Comparison of ENCODE assay signal across 34 cellular contexts in the genomic region with DNA sequence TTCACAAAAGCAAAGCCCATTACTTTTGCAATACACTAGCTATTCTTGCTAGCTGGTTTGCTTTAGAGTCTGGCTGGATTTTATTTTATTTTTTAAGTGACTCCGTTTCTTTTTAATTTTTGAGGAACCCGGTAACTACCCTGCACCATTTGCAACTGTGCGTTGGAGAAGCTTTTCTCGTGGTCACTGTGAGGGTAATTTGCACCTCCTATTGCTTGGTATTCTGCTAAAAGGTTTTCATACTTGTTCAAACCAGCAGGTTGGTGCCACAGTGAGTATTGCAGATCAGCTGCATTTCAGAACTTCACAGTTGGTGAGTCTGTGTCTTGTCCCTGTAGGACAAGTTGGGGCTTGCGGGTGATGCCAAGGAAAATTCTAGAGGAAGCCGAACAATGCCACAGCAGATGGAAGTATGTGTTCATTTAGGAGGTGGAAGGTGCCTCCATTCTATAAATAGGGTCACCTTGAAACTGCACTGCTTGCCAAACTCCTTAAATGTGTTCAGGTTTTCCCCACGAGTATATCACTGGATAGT. TPM values are rescaled to one million over a fixed set of nuclear protein-coding genes. Genes with fewer than 3 reads are reported as not detected.
DNase-seq lines count a peak whose midpoint lies in the region; ATAC-seq, FAIRE-seq and TF ChIP-seq lines count a peak whose summit lies in the region.
"Had no signal": no experiment of that assay in that cellular context is flagged by ENCODE, and none has a peak within 500 bp of the region (broad histone marks: within the 10 kb centered on the region; RNA-seq: fewer than 3 reads in every experiment).

No MANE protein-coding gene starts in this region.

- H3K36me3 Mint-ChIP-seq in CD8-positive, alpha-beta memory T cell: peaks cover 0 to 5% (median 0%) of the 10 kb centered on the region in 3 donors
- H3K36me3 Mint-ChIP-seq in astrocyte (ENCODE audit: low read depth, unreplicated experiment) (no peaks in the 10 kb centered on the region), Caco-2 (ENCODE audit: insufficient read depth, unreplicated experiment) (no peaks in the 10 kb centered on the region)
- H3K36me3 Mint-ChIP-seq in naive thymus-derived CD4-positive, alpha-beta T cell: peaks cover 0 to 10% (median 0%) of the 10 kb centered on the region in 5 donors

- no peak overlapping the region for H3K4me2 ChIP-seq in astrocyte (ENCODE audit: low read length)
- H3K4me2 ChIP-seq: BLaER1, PC-9 had no signal

- DNase-seq in CD8-positive, alpha-beta memory T cell: no peak
- DNase-seq in Jurkat, Clone E6-1 (ENCODE audit: low read depth, low spot score): peak; percentile 16
- no peak for DNase-seq in astrocyte (ENCODE audit: low read depth)
- DNase-seq in naive thymus-derived CD4-positive, alpha-beta T cell: no peak
- DNase-seq in UCSD-AML1 (lab: John Stamatoyannopoulos, UW; ENCODE audit: unreplicated experiment): no peak
- DNase-seq in kidney glomerular epithelial cell (lab: John Stamatoyannopoulos, UW): no peak
- DNase-seq in Caco-2: no peak
- DNase-seq: activated CD4-positive, alpha-beta T cell treated with anti-CD3 and anti-CD28 coated beads for 1 hour; activated CD8-positive, alpha-beta memory T cell treated with anti-CD3 and anti-CD28 coated beads, Interleukin-2, amount 50 U/mL, for 48 hours; activated CD8-positive, alpha-beta T cell treated with anti-CD3 and anti-CD28 coated beads for 36 hours; aorta; effector memory CD8-positive, alpha-beta T cell; KBM-7; left ventricle myocardium inferior; mesendoderm; MG63; NCI-H1417; NCI-H2081; NCI-H345; PC-9; psoas muscle; Right ventricle myocardium superior; sigmoid colon; stimulated activated CD4-positive, alpha-beta T cell treated with anti-CD3 and anti-CD28 coated beads, Interleukin-12 subunit alpha, Interleukin-12 subunit beta, amount 100 ng/mL, for 4 hours; stimulated activated CD4-positive, alpha-beta T cell treated with anti-CD3 and anti-CD28 coated beads, Interleukin-4, amount 100 ng/mL, for 1 hour; tibial artery had no signal

- no peaks in the 10 kb centered on the region for H3K36me3 ChIP-seq in CD8-positive, alpha-beta memory T cell (ENCODE audit: insufficient read depth, low read length)
- H3K36me3 ChIP-seq in astrocyte (ENCODE audit: insufficient read depth, low read length) (no peaks in the 10 kb centered on the region), Caco-2 (ENCODE audit: control insufficient read depth, insufficient read depth, low read length) (no peaks in the 10 kb centered on the region)
- no peaks in the 10 kb centered on the region for H3K36me3 ChIP-seq in naive thymus-derived CD4-positive, alpha-beta T cell (ENCODE audit: control insufficient read depth in 2 of 3, insufficient read depth in 3 of 3, low read length in 3 of 3)
- H3K36me3 ChIP-seq: BLaER1, cardiac muscle cell, left ventricle myocardium inferior, MG63, sigmoid colon, tibial artery had no signal

- H2AFZ ChIP-seq in astrocyte (ENCODE audit: low read depth, low read length): peak overlapping the region; percentile 24
- H2AFZ ChIP-seq: PC-9 had no signal

- ATAC-seq in naive thymus-derived CD4-positive, alpha-beta T cell: no peak
- ATAC-seq: activated CD8-positive, alpha-beta T cell treated with anti-CD3 and anti-CD28 coated beads for 36 hours; activated naive CD4-positive, alpha-beta T cell treated with anti-CD3 and anti-CD28 coated beads, Interleukin-2, amount 50 U/mL, for 72 hours; effector memory CD8-positive, alpha-beta T cell; psoas muscle had no signal

- no peak overlapping the region for H3K27ac ChIP-seq in CD8-positive, alpha-beta memory T cell (ENCODE audit: low read depth, low read length)
- H3K27ac ChIP-seq in astrocyte (ENCODE audit: low read depth, low read length): no peak overlapping the region
- peak overlapping the region; percentile 22 for H3K27ac ChIP-seq in naive thymus-derived CD4-positive, alpha-beta T cell (ENCODE audit: low read depth, low read length)
- H3K27ac ChIP-seq: BLaER1, cardiac muscle cell, left ventricle myocardium inferior, PC-9, psoas muscle, sigmoid colon, tibial artery had no signal

- intact Hi-C loops in naive thymus-derived CD4-positive, alpha-beta T cell (cut with micrococcal nuclease): no loop called here
- intact Hi-C loops in Caco-2 (cut with micrococcal nuclease; ENCODE audit: unreplicated experiment): no loop called here

- BruUV-seq in Caco-2 (replicated peaks; lab: Mats Ljungman, UMichigan): no TSS peak

- no peaks in the 10 kb centered on the region for H3K9me3 ChIP-seq in CD8-positive, alpha-beta memory T cell (ENCODE audit: low read length)
- H3K9me3 ChIP-seq in astrocyte (ENCODE audit: insufficient read depth, low read depth, low read length): no peaks in the 10 kb centered on the region
- no peaks in the 10 kb centered on the region for H3K9me3 ChIP-seq in naive thymus-derived CD4-positive, alpha-beta T cell (ENCODE audit: control insufficient read depth in 2 of 3, low read length in 3 of 3)
- H3K9me3 ChIP-seq in Caco-2: no peaks in the 10 kb centered on the region
- H3K9me3 ChIP-seq: BLaER1, left ventricle myocardium inferior, MG63, psoas muscle, sigmoid colon, tibial artery had no signal

- no peak overlapping the region for H3K4me3 Mint-ChIP-seq in CD8-positive, alpha-beta memory T cell
- no peak overlapping the region for H3K4me3 Mint-ChIP-seq in astrocyte (ENCODE audit: unreplicated experiment)
- peak overlapping the region in 4 of 10 donors; percentile 18 to 73 (median 36) for H3K4me3 Mint-ChIP-seq in naive thymus-derived CD4-positive, alpha-beta T cell
- no peak overlapping the region for H3K4me3 Mint-ChIP-seq in Caco-2 (ENCODE audit: unreplicated experiment)
- H3K4me3 Mint-ChIP-seq: activated CD8-positive, alpha-beta T cell treated with anti-CD3 and anti-CD28 coated beads for 36 hours; activated T-helper 1 cell treated with anti-CD3 and anti-CD28 coated beads, Interleukin-12 subunit alpha, Interleukin-12 subunit beta, Interleukin-2, Interleukin-4 antibody, amounts not matched to agents 30 ng/mL and 10 ng/mL and 1 ng/mL, durations not matched to agents 14 hours and 24 hours and 36 hours; effector memory CD8-positive, alpha-beta T cell had no signal

- H3K4me1 Mint-ChIP-seq in CD8-positive, alpha-beta memory T cell: peaks cover 38 to 48% (median 42%) of the 10 kb centered on the region in 3 donors
- peaks cover 10% of the 10 kb centered on the region for H3K4me1 Mint-ChIP-seq in astrocyte (ENCODE audit: low read depth, unreplicated experiment)
- H3K4me1 Mint-ChIP-seq in naive thymus-derived CD4-positive, alpha-beta T cell: peaks cover 34 to 54% (median 46%) of the 10 kb centered on the region in 7 donors
- peaks cover 6% of the 10 kb centered on the region for H3K4me1 Mint-ChIP-seq in Caco-2 (ENCODE audit: low read depth, unreplicated experiment)

- H3K27me3 Mint-ChIP-seq in CD8-positive, alpha-beta memory T cell: peaks cover 0 to 2% of the 10 kb centered on the region in 2 donors
- H3K27me3 Mint-ChIP-seq in astrocyte (ENCODE audit: low read depth, unreplicated experiment): peaks cover 4% of the 10 kb centered on the region
- H3K27me3 Mint-ChIP-seq in naive thymus-derived CD4-positive, alpha-beta T cell: peaks cover 0 to 5% (median 0%) of the 10 kb centered on the region in 5 donors
- no peaks in the 10 kb centered on the region for H3K27me3 Mint-ChIP-seq in Caco-2 (ENCODE audit: insufficient read depth, unreplicated experiment)
- H3K27me3 Mint-ChIP-seq: activated CD8-positive, alpha-beta T cell treated with anti-CD3 and anti-CD28 coated beads for 36 hours; effector memory CD8-positive, alpha-beta T cell had no signal

- no peaks in the 10 kb centered on the region for H3K9me3 Mint-ChIP-seq in CD8-positive, alpha-beta memory T cell
- H3K9me3 Mint-ChIP-seq in astrocyte (ENCODE audit: unreplicated experiment): no peaks in the 10 kb centered on the region
- peaks cover 0 to 4% (median 0%) of the 10 kb centered on the region in 11 donors for H3K9me3 Mint-ChIP-seq in naive thymus-derived CD4-positive, alpha-beta T cell
- H3K9me3 Mint-ChIP-seq in Caco-2 (ENCODE audit: unreplicated experiment): no peaks in the 10 kb centered on the region
- H3K9me3 Mint-ChIP-seq: activated CD8-positive, alpha-beta T cell treated with anti-CD3 and anti-CD28 coated beads for 36 hours; activated naive CD4-positive, alpha-beta T cell treated with anti-CD3 and anti-CD28 coated beads, Interleukin-2, amount 50 U/mL, for 72 hours; activated T-helper 1 cell treated with anti-CD3 and anti-CD28 coated beads, Interleukin-12 subunit alpha, Interleukin-12 subunit beta, Interleukin-2, Interleukin-4 antibody, amounts not matched to agents 30 ng/mL and 10 ng/mL and 1 ng/mL, durations not matched to agents 14 hours and 24 hours and 36 hours; effector memory CD8-positive, alpha-beta T cell had no signal

- no peak for FAIRE-seq in astrocyte (lab: Jason Lieb, UNC)
- FAIRE-seq: GM19239, H54, HTR-8/SVneo, islet of Langerhans had no signal

- H3K27me3 ChIP-seq in CD8-positive, alpha-beta memory T cell (ENCODE audit: insufficient read depth, low read length, poor library complexity, severe bottlenecking): no peaks in the 10 kb centered on the region
- H3K27me3 ChIP-seq in astrocyte (ENCODE audit: insufficient read depth, low read length) (no peaks in the 10 kb centered on the region), Caco-2 (replicated peaks; ENCODE audit: control insufficient read depth, insufficient read depth, low read length) (no peaks in the 10 kb centered on the region)
- no peaks in the 10 kb centered on the region for H3K27me3 ChIP-seq in naive thymus-derived CD4-positive, alpha-beta T cell (ENCODE audit: control insufficient read depth in 2 of 2, insufficient read depth in 2 of 2, low read length in 2 of 2)
- H3K27me3 ChIP-seq: cardiac muscle cell, MG63, sigmoid colon, tibial artery had no signal

- peaks cover 41% of the 10 kb centered on the region for H3K4me1 ChIP-seq in CD8-positive, alpha-beta memory T cell (ENCODE audit: insufficient read depth, low read length)
- H3K4me1 ChIP-seq in astrocyte (ENCODE audit: insufficient read depth, low read length): peaks cover 4% of the 10 kb centered on the region
- peaks cover 27 to 36% of the 10 kb centered on the region in 2 donors for H3K4me1 ChIP-seq in naive thymus-derived CD4-positive, alpha-beta T cell (ENCODE audit: control insufficient read depth in 2 of 2, insufficient read depth in 2 of 2, low read length in 2 of 2)
- peaks cover 5% of the 10 kb centered on the region; the same call in 1 of the 2 replicates for H3K4me1 ChIP-seq in Caco-2

- H4K20me1 ChIP-seq in astrocyte (ENCODE audit: insufficient read depth, low read length): peaks cover 4% of the 10 kb centered on the region

- POLR2A ChIA-PET in CD8-positive, alpha-beta memory T cell (lab: Charles Lee): interaction anchor here (0.7 kb wide), 1 partner anchor 65 kb away, joined by 3 read pairs; no protein-coding TSS in a partner anchor
- POLR2A ChIA-PET in naive thymus-derived CD4-positive, alpha-beta T cell (lab: Charles Lee): interaction anchor here (0.8 to 10.2 kb wide), 6 partner anchors 14 to 1824 kb away, joined by 3 to 217 read pairs (median 5); no protein-coding TSS in a partner anchor
- POLR2A ChIA-PET in Caco-2 (lab: Charles Lee): no interaction called here

- H3K4me3 ChIP-seq in CD8-positive, alpha-beta memory T cell (ENCODE audit: low read length): no peak overlapping the region
- H3K4me3 ChIP-seq in Jurkat, Clone E6-1 (ENCODE audit: low read length): no peak overlapping the region
- no peak overlapping the region for H3K4me3 ChIP-seq in astrocyte (ENCODE audit: insufficient read depth, low read depth, low read length)
- H3K4me3 ChIP-seq in naive thymus-derived CD4-positive, alpha-beta T cell (ENCODE audit: low read length): no peak overlapping the region
- H3K4me3 ChIP-seq in Caco-2 (ENCODE audit: low read depth, low read length): no peak overlapping the region
- H3K4me3 ChIP-seq: BLaER1, cardiac muscle cell, left ventricle myocardium inferior, MG63, PC-9, psoas muscle, sigmoid colon, tibial artery had no signal

- H3K27ac Mint-ChIP-seq in CD8-positive, alpha-beta memory T cell: peak overlapping the region in 7 of 8 donors; percentile 17 to 76 (median 60)
- H3K27ac Mint-ChIP-seq in astrocyte (ENCODE audit: unreplicated experiment): no peak overlapping the region
- peak overlapping the region; percentile 62 to 95 (median 85) for H3K27ac Mint-ChIP-seq in naive thymus-derived CD4-positive, alpha-beta T cell
- H3K27ac Mint-ChIP-seq in Caco-2 (ENCODE audit: unreplicated experiment): no peak overlapping the region
- H3K27ac Mint-ChIP-seq: activated CD8-positive, alpha-beta T cell treated with anti-CD3 and anti-CD28 coated beads for 36 hours; activated T-helper 1 cell treated with anti-CD3 and anti-CD28 coated beads, Interleukin-12 subunit alpha, Interleukin-12 subunit beta, Interleukin-2, Interleukin-4 antibody, amounts not matched to agents 30 ng/mL and 10 ng/mL and 1 ng/mL, durations not matched to agents 14 hours and 24 hours and 36 hours had no signal

- peaks cover 7% of the 10 kb centered on the region for H3K79me2 ChIP-seq in astrocyte (ENCODE audit: insufficient read depth, low read length)

- H3K9ac ChIP-seq in astrocyte (ENCODE audit: low read length): no peak overlapping the region
- H3K9ac ChIP-seq: BLaER1 had no signal

- TF ChIP-seq CTCF in astrocyte (IDR thresholded peaks at IDR 0.05; ENCODE audit: insufficient read depth, low read depth, low read length): no peak
- no peak for TF ChIP-seq CTCF in Caco-2 (IDR thresholded peaks at IDR 0.05; ENCODE audit: insufficient read depth in 1 of 2, low read depth in 1 of 2, low read length in 1 of 2, severe bottlenecking in 1 of 2, unreplicated experiment in 1 of 2)

- CTCF ChIA-PET in CD8-positive, alpha-beta memory T cell (lab: Charles Lee): interaction anchor here (1.3 kb wide), 1 partner anchor 37 kb away, joined by 3 read pairs; no protein-coding TSS in a partner anchor
- CTCF ChIA-PET in naive thymus-derived CD4-positive, alpha-beta T cell (lab: Charles Lee): interaction anchor here (1.1 to 2.4 kb wide), 2 partner anchors 13 to 39 kb away, joined by 3 to 7 read pairs; no protein-coding TSS in a partner anchor
- CTCF ChIA-PET in Caco-2 (lab: Charles Lee): no interaction called here

RNA-seq across cellular contexts. Expression of a gene that starts 3.9 kb away (rescaled TPM):
- total RNA-seq in CD8-positive, alpha-beta memory T cell: 10 to 100 TPM; 16.1 to 16.8 TPM
- 36.6 TPM for polyA plus RNA-seq in CD8-positive, alpha-beta memory T cell
- polyA plus RNA-seq in Jurkat, Clone E6-1 (2012; ENCODE audit: insufficient read depth, insufficient read length): 28.3 TPM
- total RNA-seq in astrocyte (20.9 and 22.1 TPM in 2 replicates), Caco-2 (2022) (28.1 and 30.1 TPM in 2 replicates)
- total RNA-seq in naive thymus-derived CD4-positive, alpha-beta T cell: 10 to 100 TPM; 23.2 to 81.4 (median 39.1) TPM
- 10 to 100 TPM; 43.8 TPM for polyA plus RNA-seq in naive thymus-derived CD4-positive, alpha-beta T cell

Comparison
In these comparisons a context has a peak if more than half of its experiments do, and no peak if none do; other contexts are left out.
1. H3K27ac Mint-ChIP-seq: peak in CD8-positive, alpha-beta memory T cell (7 of 8) and naive thymus-derived CD4-positive, alpha-beta T cell (9 of 9); none in astrocyte (single experiment) and Caco-2 (single experiment).